In genomic region chr15:75364881-75365280, GRCh38 we compare ENCODE assay signal across 6 cellular contexts. TPM values are rescaled to one million over a fixed set of nuclear protein-coding genes. Genes with fewer than 3 reads are reported as not detected.
"Had no signal": no experiment of that assay in that cellular context is flagged by ENCODE, and none has a peak within 500 bp of the region (broad histone marks: within the 10 kb centered on the region; RNA-seq: fewer than 3 reads in every experiment).

No MANE protein-coding gene starts in this region.

- H3K27ac Mint-ChIP-seq: GM23338, IgD-negative memory B cell had no signal

- H3K4me3 ChIP-seq: GM23338 had no signal

- ATAC-seq: GM23338, HepG2 had no signal

- H3K4me3 Mint-ChIP-seq: GM23338, H9 had no signal

- H3K9me3 Mint-ChIP-seq: GM23338, H9, IgD-negative memory B cell had no signal

- H3K27me3 Mint-ChIP-seq: IgD-negative memory B cell had no signal

- DNase-seq: H9, HCEC 1CT had no signal

RNA-seq across cellular contexts. Expression of gene NEIL1, which starts 18.0 kb away (rescaled TPM):
- total RNA-seq: HT1080 had no signal
